18 cellular contexts compared by ENCODE assay signal in the genomic region with DNA sequence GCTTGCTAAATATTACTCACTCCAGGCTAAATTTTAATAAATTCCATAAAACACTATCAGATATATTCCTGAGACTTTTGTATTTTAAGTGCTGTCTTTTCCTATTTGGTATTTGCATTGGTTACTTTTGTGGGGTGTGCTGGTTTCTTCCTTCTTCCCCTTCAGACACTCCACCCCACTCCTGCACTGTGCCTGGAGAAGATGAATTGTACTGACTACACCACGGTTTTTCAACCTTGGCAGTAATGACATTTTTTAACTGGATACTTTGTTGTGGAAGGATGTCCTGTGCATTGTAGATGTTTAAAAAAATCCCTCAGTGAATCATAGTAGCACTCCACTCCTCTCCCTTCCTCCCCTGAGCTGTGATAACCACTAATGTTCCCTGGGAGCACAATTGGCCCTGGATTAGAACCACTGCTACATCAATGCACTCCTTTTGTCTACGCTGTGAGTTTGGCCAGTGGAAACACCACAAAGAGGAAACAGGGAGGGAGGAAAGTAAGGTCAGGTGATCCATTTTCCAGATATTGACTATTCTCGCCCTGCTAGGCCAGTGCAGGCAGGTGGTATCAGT. TPM values are rescaled to one million over a fixed set of nuclear protein-coding genes. Genes with fewer than 3 reads are reported as not detected.
DNase-seq lines count a peak whose midpoint lies in the region; ATAC-seq, FAIRE-seq and TF ChIP-seq lines count a peak whose summit lies in the region.
"Had no signal": no experiment of that assay in that cellular context is flagged by ENCODE, and none has a peak within 500 bp of the region (broad histone marks: within the 10 kb centered on the region; RNA-seq: fewer than 3 reads in every experiment).

No MANE protein-coding gene starts in this region.

- no peaks in the 10 kb centered on the region for H3K9me3 Mint-ChIP-seq in GM23338
- peaks cover 0 to 3% (median 0%) of the 10 kb centered on the region in 11 donors for H3K9me3 Mint-ChIP-seq in naive thymus-derived CD4-positive, alpha-beta T cell
- H3K9me3 Mint-ChIP-seq: activated naive CD8-positive, alpha-beta T cell treated with anti-CD3 and anti-CD28 coated beads, Interleukin-2, amount 10 ng/mL, durations not matched to agents 7 days and 5 days; endodermal cell; natural killer cell had no signal

- H3K18ac ChIP-seq in H1 (ENCODE audit: extremely low read depth, low read length), result no peak overlapping the region

- no peak overlapping the region for H3K23ac ChIP-seq in H1 (ENCODE audit: insufficient read length)

- in situ Hi-C loops in SK-MEL-5 (cut with HindIII; ENCODE audit: low pct_unique_long_range_greater_than_20kb, low sequenced_read_pairs), result no loop called here

- H3K9me2 ChIP-seq in GM23338 (ENCODE audit: insufficient read depth), result no peaks in the 10 kb centered on the region

- no peak overlapping the region for H2BK120ac ChIP-seq in H1 (replicated peaks; ENCODE audit: low read depth, low read length)

- no peak for FAIRE-seq in H1 (lab: Jason Lieb, UNC)
- FAIRE-seq: frontal cortex had no signal

- TF ChIP-seq CTCF in GM23338 (conservative IDR thresholded peaks at IDR 0.05; ENCODE audit: low read depth in 2 of 2) (no peak), H1 (IDR thresholded peaks at IDR 0.05; ENCODE audit: control extremely low read depth in 1 of 3, insufficient read depth in 1 of 3, low read depth in 1 of 3, low read length in 3 of 3) (no peak)

- H4K20me1 ChIP-seq in GM23338 (replicated peaks; ENCODE audit: insufficient read depth), result no peaks in the 10 kb centered on the region
- H4K20me1 ChIP-seq in H1 (replicated peaks in 1 of 2; ENCODE audit: control insufficient read depth in 1 of 2, insufficient read depth in 2 of 2, low read length in 2 of 2), result no peaks in the 10 kb centered on the region

- no peak overlapping the region for H2BK12ac ChIP-seq in H1 (ENCODE audit: low read depth, low read length)

- H3K27ac ChIP-seq in GM23338 (ENCODE audit: low read depth) (0 out of 2 replicates have a peak overlapping the region, but pooled peaks have one; percentile 2), H1 (ENCODE audit: low read depth, low read length) (no peak overlapping the region)
- H3K27ac ChIP-seq in naive thymus-derived CD4-positive, alpha-beta T cell (ENCODE audit: low read depth, low read length), result no peak overlapping the region
- H3K27ac ChIP-seq: lower lobe of right lung had no signal

- WGBS in H1 (ENCODE audit: extremely low coverage in 1 of 2, insufficient coverage in 1 of 2, insufficient read length in 1 of 2, insufficient replicate concordance in 2 of 2, low coverage in 1 of 2, low lambda C conversion rate in 2 of 2, missing lambda C conversion rate in 1 of 2), 2 experiments, result 91% methylated on average over 3 of the region's 3 CpGs; no CpG with 5 or more reads in 1 of the 2 experiments

- H2AK5ac ChIP-seq in H1 (ENCODE audit: low read depth, low read length), result no peak overlapping the region

- TF ChIP-seq POLR2A in H1 (IDR thresholded peaks at IDR 0.05; ENCODE audit: control extremely low read depth in 1 of 2, low read depth in 2 of 2, low read length in 2 of 2), result no peak

- 0 out of 3 replicates have a peak, but pooled peaks have one; percentile 25 for ATAC-seq in GM23338
- no peak for ATAC-seq in GM19324 (IDR thresholded peaks at IDR 0.05; ENCODE audit: low FRiP score, unreplicated experiment)
- ATAC-seq in naive thymus-derived CD4-positive, alpha-beta T cell, result no peak
- no peak for ATAC-seq in GM19395 (IDR thresholded peaks at IDR 0.05; ENCODE audit: unreplicated experiment)
- ATAC-seq: lower lobe of right lung had no signal

- H3K4ac ChIP-seq in H1 (replicated peaks; ENCODE audit: insufficient read length, low read depth, low read length), result no peak overlapping the region

- peak overlapping the region; percentile 65; the same call in 1 of the 2 replicates for H4K8ac ChIP-seq in H1 (ENCODE audit: extremely low read depth, insufficient read depth, low read length)

- H3K4me1 ChIP-seq in GM23338 (ENCODE audit: insufficient read depth) (no peaks in the 10 kb centered on the region), H1 (replicated peaks in 1 of 4; ENCODE audit: control insufficient read depth in 3 of 4, insufficient read depth in 4 of 4, low read length in 3 of 4) (no peaks in the 10 kb centered on the region)
- no peaks in the 10 kb centered on the region for H3K4me1 ChIP-seq in naive thymus-derived CD4-positive, alpha-beta T cell (ENCODE audit: control insufficient read depth in 2 of 2, insufficient read depth in 2 of 2, low read length in 2 of 2)
- H3K4me1 ChIP-seq: lower lobe of right lung had no signal

- CTCF ChIA-PET in H1 (lab: Charles Lee; ENCODE audit: partially characterized antibody), result no interaction called here
- CTCF ChIA-PET in naive thymus-derived CD4-positive, alpha-beta T cell (lab: Charles Lee), result no interaction called here

- H3K9me3 ChIP-seq in H1 (ENCODE audit: insufficient read depth in 2 of 2, low read depth in 1 of 2, low read length in 1 of 2), result no peaks in the 10 kb centered on the region
- H3K9me3 ChIP-seq in naive thymus-derived CD4-positive, alpha-beta T cell (ENCODE audit: control insufficient read depth in 2 of 3, low read length in 3 of 3), result no peaks in the 10 kb centered on the region
- H3K9me3 ChIP-seq: Caco-2, lower lobe of right lung had no signal

- no peaks in the 10 kb centered on the region for H3K23me2 ChIP-seq in H1 (ENCODE audit: low read depth, low read length)

- H4K5ac ChIP-seq in H1 (ENCODE audit: insufficient read length, low read depth, low read length), result no peak overlapping the region

- TF ChIP-seq EP300 in H1 (IDR thresholded peaks at IDR 0.05; ENCODE audit: borderline replicate concordance in 1 of 2, low read depth in 2 of 2, low read length in 2 of 2), result no peak

- H4K91ac ChIP-seq in H1 (replicated peaks; ENCODE audit: insufficient read length, low read length), result no peak overlapping the region

- H2AFZ ChIP-seq in GM23338 (no peak overlapping the region), H1 (ENCODE audit: low read length) (no peak overlapping the region)

- H3K4me3 Mint-ChIP-seq in GM23338, result no peak overlapping the region
- H3K4me3 Mint-ChIP-seq in naive thymus-derived CD4-positive, alpha-beta T cell, result no peak overlapping the region
- H3K4me3 Mint-ChIP-seq: activated naive CD8-positive, alpha-beta T cell treated with anti-CD3 and anti-CD28 coated beads, Interleukin-2, amount 10 ng/mL, durations not matched to agents 7 days and 5 days; endodermal cell; natural killer cell had no signal

- H3K27ac Mint-ChIP-seq in GM23338, result no peak overlapping the region
- H3K27ac Mint-ChIP-seq in naive thymus-derived CD4-positive, alpha-beta T cell, result no peak overlapping the region
- H3K27ac Mint-ChIP-seq: activated naive CD8-positive, alpha-beta T cell treated with anti-CD3 and anti-CD28 coated beads, Interleukin-2, amount 10 ng/mL, durations not matched to agents 7 days and 5 days; endodermal cell; natural killer cell had no signal

- no peak overlapping the region for H2BK15ac ChIP-seq in H1 (ENCODE audit: low read length)

- no peak overlapping the region for H3K14ac ChIP-seq in H1 (ENCODE audit: insufficient read length)

- H3K79me1 ChIP-seq in H1 (ENCODE audit: low read depth, low read length), result no peaks in the 10 kb centered on the region

- no peaks in the 10 kb centered on the region for H3K27me3 Mint-ChIP-seq in GM23338 (ENCODE audit: insufficient read depth, low read depth, poor library complexity)
- peaks cover 3 to 18% (median 6%) of the 10 kb centered on the region in 5 donors for H3K27me3 Mint-ChIP-seq in naive thymus-derived CD4-positive, alpha-beta T cell

- no peak for DNase-seq in GM23338 (ENCODE audit: low spot score)
- DNase-seq in SK-MEL-5 (ENCODE audit: low read depth, low spot score), result peak; percentile 93
- DNase-seq in H1 (ENCODE audit: low read depth in 1 of 2, low spot score in 2 of 2), result no peak
- peak; percentile 40 for DNase-seq in pons (ENCODE audit: low spot score)
- DNase-seq in naive thymus-derived CD4-positive, alpha-beta T cell, result no peak
- DNase-seq in NCI-H2107 (lab: John Stamatoyannopoulos, UW), result no peak
- DNase-seq: activated naive CD8-positive, alpha-beta T cell treated with anti-CD3 and anti-CD28 coated beads, Interleukin-2, amount 10 ng/mL, durations not matched to agents 7 days and 5 days; Caco-2; cerebellar nuclear complex; endodermal cell; lower lobe of right lung; natural killer cell; NCI-H1436 treated with DMSO at 0.1 percent for 48 hours; SHP77 had no signal

- H3K9ac ChIP-seq in H1 (replicated peaks in 1 of 4; ENCODE audit: extremely low read depth in 1 of 4, low read depth in 3 of 4, low read length in 3 of 4), result no peak overlapping the region

- H3K4me2 ChIP-seq in GM23338 (no peak overlapping the region), H1 (ENCODE audit: insufficient read depth in 1 of 2, low read depth in 2 of 2, low read length in 2 of 2) (no peak overlapping the region)

- no peak overlapping the region for H2BK20ac ChIP-seq in H1 (ENCODE audit: low read length)

- H3K27me3 ChIP-seq in GM23338 (ENCODE audit: insufficient read depth) (no peaks in the 10 kb centered on the region), H1 (replicated peaks in 1 of 4; ENCODE audit: control insufficient read depth in 3 of 4, extremely low read depth in 1 of 4, insufficient read depth in 3 of 4, low read length in 3 of 4) (no peaks in the 10 kb centered on the region)
- H3K27me3 ChIP-seq in naive thymus-derived CD4-positive, alpha-beta T cell (ENCODE audit: control insufficient read depth in 2 of 2, insufficient read depth in 2 of 2, low read length in 2 of 2), result no peaks in the 10 kb centered on the region

- H3K36me3 Mint-ChIP-seq in GM23338 (ENCODE audit: low read depth), result no peaks in the 10 kb centered on the region
- H3K36me3 Mint-ChIP-seq in naive thymus-derived CD4-positive, alpha-beta T cell, result no peaks in the 10 kb centered on the region
- H3K36me3 Mint-ChIP-seq: activated naive CD8-positive, alpha-beta T cell treated with anti-CD3 and anti-CD28 coated beads, Interleukin-2, amount 10 ng/mL, durations not matched to agents 7 days and 5 days; natural killer cell had no signal

- no peak overlapping the region for H3K4me3 ChIP-seq in GM23338
- no peak overlapping the region for H3K4me3 ChIP-seq in H1 (ENCODE audit: extremely low read depth in 1 of 4, insufficient read depth in 2 of 4, low read depth in 3 of 4, low read length in 4 of 4)
- no peak overlapping the region for H3K4me3 ChIP-seq in naive thymus-derived CD4-positive, alpha-beta T cell (ENCODE audit: low read length)
- H3K4me3 ChIP-seq: lower lobe of right lung had no signal

- H3F3A ChIP-seq in GM23338 (replicated peaks; ENCODE audit: low read depth), result no peaks in the 10 kb centered on the region

- intact Hi-C loops in naive thymus-derived CD4-positive, alpha-beta T cell (cut with micrococcal nuclease), result no loop called here

- POLR2A ChIA-PET in H1 (lab: Charles Lee; ENCODE audit: partially characterized antibody), result interaction anchor here (0.8 kb wide), 1 partner anchor 10 kb away, joined by 4 read pairs; no protein-coding TSS in a partner anchor
- POLR2A ChIA-PET in naive thymus-derived CD4-positive, alpha-beta T cell (lab: Charles Lee), result no interaction called here

- no peak overlapping the region for H2BK5ac ChIP-seq in H1 (ENCODE audit: low read depth, low read length)

- no peak overlapping the region for H3K56ac ChIP-seq in H1 (replicated peaks; ENCODE audit: insufficient read length, low read depth, low read length)

- no peaks in the 10 kb centered on the region for H3K79me2 ChIP-seq in GM23338 (replicated peaks; ENCODE audit: insufficient read depth)
- no peaks in the 10 kb centered on the region for H3K79me2 ChIP-seq in H1 (ENCODE audit: control insufficient read depth in 1 of 2, insufficient read depth in 2 of 2, low read length in 2 of 2)

- TF ChIP-seq RAD21 in H1 (IDR thresholded peaks at IDR 0.05 in 1 of 2, conservative IDR thresholded peaks at IDR 0.05 in 1 of 2; ENCODE audit: low read depth in 2 of 2, low read length in 2 of 2), result no peak

- no peaks in the 10 kb centered on the region for H3K36me3 ChIP-seq in GM23338 (ENCODE audit: insufficient read depth)
- no peaks in the 10 kb centered on the region for H3K36me3 ChIP-seq in H1 (ENCODE audit: control insufficient read depth in 2 of 4, insufficient read depth in 4 of 4, low read length in 3 of 4)
- H3K36me3 ChIP-seq in naive thymus-derived CD4-positive, alpha-beta T cell (ENCODE audit: control insufficient read depth in 2 of 3, insufficient read depth in 3 of 3, low read length in 3 of 3), result no peaks in the 10 kb centered on the region
- H3K36me3 ChIP-seq: lower lobe of right lung had no signal

- H3K4me1 Mint-ChIP-seq in GM23338, result no peaks in the 10 kb centered on the region
- H3K4me1 Mint-ChIP-seq in naive thymus-derived CD4-positive, alpha-beta T cell, result peaks cover 0 to 2% (median 0%) of the 10 kb centered on the region in 7 donors
- H3K4me1 Mint-ChIP-seq: activated naive CD8-positive, alpha-beta T cell treated with anti-CD3 and anti-CD28 coated beads, Interleukin-2, amount 10 ng/mL, durations not matched to agents 7 days and 5 days; endodermal cell; natural killer cell had no signal

RNA-seq across cellular contexts. Expression of a gene that starts 36.3 kb away (rescaled TPM):
- total RNA-seq in GM23338 (2014; rRNA removed; shearing (Covaris generic)), result 13.0 and 15.6 TPM in 2 replicates
- polyA plus RNA-seq in GM23338 (2016; fragmentation: Nextera tagmentation; extraction: Ambion mirVana) (26.3 and 31.1 TPM in 2 replicates), H1 (2011; rRNA removed) (4.8 and 8.5 TPM in 2 replicates)
- total RNA-seq in SK-MEL-5 (2014; rRNA removed; shearing (Covaris generic)), result 179 and 186 TPM in 2 replicates
- 221 and 235 TPM in 2 replicates for polyA plus RNA-seq in SK-MEL-5 (2015; cell fraction: cytosol; rRNA removed)
- 51.3 and 60.2 TPM in 2 replicates for polyA plus RNA-seq in SK-MEL-5 (2015; cell fraction: nucleus; rRNA removed)
- 14.6 and 16.8 TPM in 2 replicates for total RNA-seq in H1 (2021; fragmentation: NEBNext Ultra II Directional; extraction: Animal tissue kit (Norgen Biotek cat#: 25700))
- polyA plus RNA-seq in H1 (2011; cell fraction: cytosol; rRNA removed), result 12.3 TPM
- 4.4 TPM for polyA plus RNA-seq in H1 (2011; cell fraction: nucleus; rRNA removed)
- polyA plus RNA-seq in H1 (2012, experiment 1 of 2), result 19.4 to 22.7 TPM (median 21.1 TPM) in 4 replicates
- polyA plus RNA-seq in H1 (2012, experiment 2 of 2), result 4.4 TPM
- polyA plus RNA-seq in H1 (2013, experiment 1 of 2), result 10.0 TPM
- polyA plus RNA-seq in H1 (2013, experiment 2 of 2), result 9.7 TPM
- polyA minus RNA-seq in H1 (2011; rRNA and poly(A)+ RNA removed), result 6.2 and 9.7 TPM in 2 replicates
- polyA minus RNA-seq in H1 (2011; cell fraction: cytosol; rRNA and poly(A)+ RNA removed), result 8.3 TPM
- 14.4 TPM for polyA minus RNA-seq in H1 (2011; cell fraction: nucleus; rRNA and poly(A)+ RNA removed)
- total RNA-seq in naive thymus-derived CD4-positive, alpha-beta T cell, result 1 to 10 TPM in 2 of 5 experiments, under 1 TPM in 3; 0.49 to 3.0 (median 0.57) TPM
- 1 to 10 TPM in 1 of 2 donors, not detected in 1; 2.3 TPM for polyA plus RNA-seq in naive thymus-derived CD4-positive, alpha-beta T cell
- total RNA-seq: LHCN-M2 had no signal

Comparison
In these comparisons a context has a peak if more than half of its experiments do, and no peak if none do; other contexts are left out.
1. DNase-seq: peak in SK-MEL-5 (single experiment) and pons (single experiment); none in GM23338 (single experiment), H1 (0 of 2), naive thymus-derived CD4-positive, alpha-beta T cell (0 of 9) and NCI-H2107 (single experiment).
2. RNA of a gene that starts 36.3 kb away (total RNA-seq): 179 to 186 TPM in SK-MEL-5; 14.6 to 16.8 TPM in H1, 13.0 to 15.6 TPM in GM23338 and 0.49 to 3.0 TPM in naive thymus-derived CD4-positive, alpha-beta T cell; every median in the first group is over 10 times any median in the second.